8 cellular contexts compared by ENCODE assay signal in genomic region chr12:49674318-49674985, GRCh38. TPM values are rescaled to one million over a fixed set of nuclear protein-coding genes. Genes with fewer than 3 reads are reported as not detected.
DNase-seq lines count a peak whose midpoint lies in the region; ATAC-seq, FAIRE-seq and TF ChIP-seq lines count a peak whose summit lies in the region.

No MANE protein-coding gene starts in this region.

- H3K36me3 Mint-ChIP-seq in activated naive CD4-positive, alpha-beta T cell treated with anti-CD3 and anti-CD28 coated beads, Interleukin-2, amount 50 U/mL, for 72 hours: peaks cover 0 to 6% of the 10 kb centered on the region in 2 donors

- intact Hi-C loops in Right ventricle myocardium superior (cut with DNase I): no loop called here

- ATAC-seq in activated naive CD4-positive, alpha-beta T cell treated with anti-CD3 and anti-CD28 coated beads, Interleukin-2, amount 50 U/mL, for 72 hours: peak; percentile 22 to 42
- ATAC-seq in Right ventricle myocardium superior (ENCODE audit: poor library complexity) (peak; percentile 36), HG02759 (IDR thresholded peaks at IDR 0.05; ENCODE audit: unreplicated experiment) (no peak)

- no peak for TF ChIP-seq CTCF in GM13977 (IDR thresholded peaks at IDR 0.05; ENCODE audit: extremely low read depth, insufficient read depth, missing control alignments)

- no peak for FAIRE-seq in GM12891 (lab: Jason Lieb, UNC)

- peak overlapping the region; percentile 81 to 92 for H3K27ac Mint-ChIP-seq in activated naive CD4-positive, alpha-beta T cell treated with anti-CD3 and anti-CD28 coated beads, Interleukin-2, amount 50 U/mL, for 72 hours

- in situ Hi-C loops in GM13977 (cut with MboI; ENCODE audit: low pct_unique_long_range_greater_than_20kb, low sequenced_read_pairs, unreplicated experiment): no loop called here

- H3K9me3 Mint-ChIP-seq in activated naive CD4-positive, alpha-beta T cell treated with anti-CD3 and anti-CD28 coated beads, Interleukin-2, amount 50 U/mL, for 72 hours: no peaks in the 10 kb centered on the region

- DNase-seq in EL (peak; percentile 12), Right ventricle myocardium superior (no peak), retina (peak; percentile 36), GM13977 (ENCODE audit: low spot score) (no peak), GM12891 (ENCODE audit: insufficient read length, low spot score) (no peak), HuH-7 (ENCODE audit: low spot score) (no peak)
- no peak for DNase-seq in activated naive CD4-positive, alpha-beta T cell treated with anti-CD3 and anti-CD28 coated beads, Interleukin-2, amount 50 U/mL, for 72 hours (ENCODE audit: low spot score in 2 of 2)

- no peak for TF ChIP-seq POLR2A in GM12891 (IDR thresholded peaks at IDR 0.05; ENCODE audit: low read depth, low read length)

TF ChIP-seq in GM12891, 5 proteins besides CTCF, POLR2A, EP300 and RAD21:
- TF ChIP-seq POLR2AphosphoS5 (IDR thresholded peaks at IDR 0.05; ENCODE audit: low read depth, low read length) (no peak), PAX5 (IDR thresholded peaks at IDR 0.05; ENCODE audit: insufficient read depth, low read length, severe bottlenecking) (no peak), TAF1 (IDR thresholded peaks at IDR 0.05; ENCODE audit: low read depth, low read length) (no peak), POU2F2 (IDR thresholded peaks at IDR 0.05; ENCODE audit: low read depth, low read length) (no peak), SPI1 (IDR thresholded peaks at IDR 0.05; ENCODE audit: low read depth, low read length) (no peak)
TF ChIP-seq in GM12891: peak in this region for 0.

RNA-seq across cellular contexts. Expression of gene FMNL3, which starts 32.8 kb away (rescaled TPM):
- 10 to 100 TPM; 25.9 to 27.6 TPM for total RNA-seq in activated naive CD4-positive, alpha-beta T cell treated with anti-CD3 and anti-CD28 coated beads, Interleukin-2, amount 50 U/mL, for 72 hours
- 9.4 TPM for total RNA-seq in Right ventricle myocardium superior
- 40.1 TPM for polyA plus RNA-seq in GM12891 (2012; ENCODE audit: low read depth, missing spikeins)

RNA-seq across cellular contexts. Expression of gene PRPF40B, which starts 51.1 kb away (rescaled TPM):
- total RNA-seq in activated naive CD4-positive, alpha-beta T cell treated with anti-CD3 and anti-CD28 coated beads, Interleukin-2, amount 50 U/mL, for 72 hours: 10 to 100 TPM in 1 of 2 donors, 1 to 10 TPM in 1; 5.1 to 10.1 TPM
- 19.1 TPM for total RNA-seq in Right ventricle myocardium superior
- polyA plus RNA-seq in GM12891 (2012; ENCODE audit: low read depth, missing spikeins): 6.6 TPM

Comparison
In these comparisons a context has a peak if more than half of its experiments do, and no peak if none do; other contexts are left out.
1. DNase-seq: peak in EL (single experiment) and retina (single experiment); none in activated naive CD4-positive, alpha-beta T cell treated with anti-CD3 and anti-CD28 coated beads, Interleukin-2, amount 50 U/mL, for 72 hours (0 of 2), Right ventricle myocardium superior (single experiment), GM13977 (single experiment), GM12891 (single experiment) and HuH-7 (single experiment).